In the genomic region with DNA sequence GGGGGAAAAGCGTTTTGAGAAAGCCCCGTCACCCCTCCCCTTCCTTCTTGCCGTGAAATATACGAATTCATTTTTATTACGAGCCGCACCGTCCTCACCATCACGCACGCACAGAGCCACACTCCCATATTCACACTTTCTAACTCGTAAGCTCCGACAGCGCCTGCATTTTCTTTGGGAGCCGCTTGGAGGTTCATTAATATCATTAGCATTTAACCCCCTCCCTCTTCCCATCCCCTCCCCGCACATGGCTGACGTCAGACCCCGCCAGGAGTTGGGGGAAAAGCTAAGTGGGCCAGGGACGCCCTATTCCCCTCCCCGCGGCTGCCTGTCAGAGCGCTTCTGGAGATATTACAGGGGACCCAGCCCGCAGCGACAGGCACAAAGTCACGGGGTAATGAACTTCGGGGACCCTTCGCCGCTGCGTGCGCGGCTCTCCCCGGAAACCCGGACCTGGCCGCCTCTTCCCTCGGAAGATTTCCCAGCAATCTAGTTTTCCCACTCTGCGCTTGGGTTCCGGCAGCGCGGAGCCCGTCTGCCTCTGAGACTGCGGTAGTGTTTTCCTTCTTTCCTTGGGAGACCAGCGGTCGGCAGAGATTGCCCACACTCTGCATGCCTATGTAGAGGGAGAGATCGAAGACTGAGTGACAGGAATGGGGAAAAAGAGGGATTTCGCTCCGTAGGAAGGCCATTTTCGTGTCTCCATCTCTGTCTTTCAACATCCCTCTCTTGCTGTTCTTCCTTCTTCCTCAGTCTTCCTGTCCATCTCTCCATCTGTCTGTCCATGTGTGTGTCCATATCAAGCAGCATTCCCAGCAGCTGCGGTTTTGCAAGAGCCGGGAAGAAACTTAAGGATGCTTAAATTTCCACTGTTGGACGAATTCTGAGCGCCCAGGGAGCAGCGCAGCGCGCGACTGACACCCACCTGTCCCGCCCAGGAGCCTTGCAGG, we compare ENCODE assay signal across 9 cellular contexts. TPM values are rescaled to one million over a fixed set of nuclear protein-coding genes. Genes with fewer than 3 reads are reported as not detected.
DNase-seq lines count a peak whose midpoint lies in the region; ATAC-seq and TF ChIP-seq lines count a peak whose summit lies in the region.
"Had no signal": no experiment of that assay in that cellular context is flagged by ENCODE, and none has a peak within 500 bp of the region (broad histone marks: within the 10 kb centered on the region; RNA-seq: fewer than 3 reads in every experiment).

A gene (plus strand): TSS at position 309 of the 950 bp plus-strand sequence. CDS start 744 bp downstream, outside the sequence.

- H3K27ac ChIP-seq in WERI-Rb-1: no peak within 1 kb of the TSS
- no peak within 1 kb of the TSS for H3K27ac ChIP-seq in stomach

- peaks cover 47 to 79% (median 64%) of the 10 kb centered on the region in 4 donors for H3K4me1 ChIP-seq in stomach

- TF ChIP-seq POLR2A in stomach (IDR thresholded peaks at IDR 0.05): no peak

- H3K9me3 ChIP-seq in WERI-Rb-1 (ENCODE audit: severe bottlenecking) (no peaks in the 10 kb centered on the region), stomach (peaks cover 0 to 8% (median 0%) of the 10 kb centered on the region in 4 donors)

- H3K4me1 Mint-ChIP-seq in activated naive CD4-positive, alpha-beta T cell treated with anti-CD3 and anti-CD28 coated beads, Interleukin-2, amount 50 U/mL, for 24 hours: peaks cover 35% of the 10 kb centered on the region

- H3K4me3 Mint-ChIP-seq in activated naive CD4-positive, alpha-beta T cell treated with anti-CD3 and anti-CD28 coated beads, Interleukin-2, amount 50 U/mL, for 24 hours: peak within 1 kb of the TSS; percentile 69

- H3K27me3 Mint-ChIP-seq in activated naive CD4-positive, alpha-beta T cell treated with anti-CD3 and anti-CD28 coated beads, Interleukin-2, amount 50 U/mL, for 24 hours: peaks cover 64% of the 10 kb centered on the region

- H3K27ac Mint-ChIP-seq in activated naive CD4-positive, alpha-beta T cell treated with anti-CD3 and anti-CD28 coated beads, Interleukin-2, amount 50 U/mL, for 24 hours: peak within 1 kb of the TSS; percentile 76

- POLR2A ChIA-PET in GM10248 (lab: Yijun Ruan, JAX): no interaction called here

- H3K36me3 ChIP-seq in WERI-Rb-1: no peaks in the 10 kb centered on the region
- H3K36me3 ChIP-seq in stomach: no peaks in the 10 kb centered on the region

- peak within 1 kb of the TSS; percentile 57 for H3K4me3 ChIP-seq in WERI-Rb-1 (ENCODE audit: low read depth, low read length)
- peak within 1 kb of the TSS; percentile 3 to 29 (median 14) for H3K4me3 ChIP-seq in stomach

- CTCF ChIA-PET in GM10248 (lab: Yijun Ruan, JAX): no interaction called here

- H3K27me3 ChIP-seq in WERI-Rb-1 (ENCODE audit: insufficient read depth, low read depth, severe bottlenecking): no peaks in the 10 kb centered on the region
- H3K27me3 ChIP-seq in stomach: peaks cover 59 to 100% (median 100%) of the 10 kb centered on the region in 3 donors

- no peaks in the 10 kb centered on the region for H3K9me3 Mint-ChIP-seq in activated naive CD4-positive, alpha-beta T cell treated with anti-CD3 and anti-CD28 coated beads, Interleukin-2, amount 50 U/mL, for 24 hours

- intact Hi-C loops in stomach (cut with DNase I; ENCODE audit: low total_unique reads): no loop called here

- no peak for TF ChIP-seq EP300 in stomach (IDR thresholded peaks at IDR 0.05)

- no peak for TF ChIP-seq CTCF in WERI-Rb-1 (IDR thresholded peaks at IDR 0.05; ENCODE audit: low read depth, low read length)
- TF ChIP-seq CTCF in stomach (IDR thresholded peaks at IDR 0.05): no peak
- TF ChIP-seq CTCF in GM10248 (IDR thresholded peaks at IDR 0.05; ENCODE audit: control extremely low read depth, extremely low read depth, low read depth, missing control alignments): no peak

- no peaks in the 10 kb centered on the region for H3K36me3 Mint-ChIP-seq in activated naive CD4-positive, alpha-beta T cell treated with anti-CD3 and anti-CD28 coated beads, Interleukin-2, amount 50 U/mL, for 24 hours

- DNase-seq in activated naive CD4-positive, alpha-beta T cell treated with anti-CD3 and anti-CD28 coated beads, Interleukin-2, amount 50 U/mL, for 16 hours: no peak
- DNase-seq in WERI-Rb-1: peak; percentile 35
- peak in 32 of 51 donors; percentile 16 to 77 (median 50) for DNase-seq in hypothalamus (lab: John Stamatoyannopoulos, UW)
- DNase-seq in stomach: no peak
- DNase-seq in GM10248 (ENCODE audit: extremely low spot score): no peak
- DNase-seq: DND-41 had no signal

- no peak for ATAC-seq in GM18867 (IDR thresholded peaks at IDR 0.05; ENCODE audit: unreplicated experiment)
- ATAC-seq in GM21786 (IDR thresholded peaks at IDR 0.05; ENCODE audit: unreplicated experiment): no peak

- WGBS in stomach, 5 donors: 2 to 6% (median 5%) methylated on average over 37 to 54 of the region's 54 CpGs

RNA-seq across cellular contexts. Expression of the gene that starts here (rescaled TPM):
- total RNA-seq in stomach: not detected
- polyA plus RNA-seq in stomach: not detected

Comparison
In these comparisons a context has a peak if more than half of its experiments do, and no peak if none do; other contexts are left out.
1. DNase-seq: peak in WERI-Rb-1 (single experiment) and hypothalamus (32 of 51); none in activated naive CD4-positive, alpha-beta T cell treated with anti-CD3 and anti-CD28 coated beads, Interleukin-2, amount 50 U/mL, for 16 hours (single experiment), stomach (single experiment) and GM10248 (single experiment).